8 cellular contexts compared by ENCODE assay signal in the genomic region with DNA sequence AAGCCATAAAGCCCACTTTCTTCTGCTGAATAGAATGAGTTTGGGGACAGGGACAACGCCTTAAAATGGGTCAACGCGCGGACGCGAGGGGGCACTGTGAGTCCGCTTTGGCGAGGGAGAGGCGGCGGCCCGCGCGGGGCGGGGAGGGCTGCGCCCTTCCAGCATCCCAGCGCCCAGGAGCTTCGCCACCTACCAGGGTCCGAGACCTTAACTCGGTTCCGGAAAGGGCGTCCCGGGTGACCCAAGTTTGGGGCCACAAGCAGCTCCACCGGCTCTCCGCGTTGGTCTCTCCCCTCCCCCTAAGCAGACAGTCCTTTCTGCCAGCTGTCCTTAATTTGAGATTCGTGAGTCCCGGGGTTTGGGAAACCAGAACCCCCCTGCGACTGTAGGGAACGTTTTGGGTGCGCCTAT. TPM values are rescaled to one million over a fixed set of nuclear protein-coding genes. Genes with fewer than 3 reads are reported as not detected.
A peak's percentile ranks its signal among the peaks of the same experiment; 100 is the strongest.
DNase-seq lines count a peak whose midpoint lies in the region; ATAC-seq and TF ChIP-seq lines count a peak whose summit lies in the region.

No MANE protein-coding gene starts in this region.

- H3K9me3 ChIP-seq in HUES48 (ENCODE audit: control insufficient read depth, insufficient read depth, low read length) (no peaks in the 10 kb centered on the region), SJSA1 (replicated peaks) (no peaks in the 10 kb centered on the region)

- H3K9ac ChIP-seq in HUES48 (ENCODE audit: low read depth, low read length), result no peak overlapping the region

- no peak overlapping the region for H3K27ac ChIP-seq in HUES48 (ENCODE audit: low read depth, low read length)
- no peak overlapping the region for H3K27ac ChIP-seq in SJSA1
- H3K27ac ChIP-seq in caudate nucleus (ENCODE audit: low read depth, low read length), result no peak overlapping the region

- peaks cover 98% of the 10 kb centered on the region for H3K27me3 ChIP-seq in HUES48 (ENCODE audit: control insufficient read depth, insufficient read depth, low read length)
- no peaks in the 10 kb centered on the region for H3K27me3 ChIP-seq in SJSA1 (replicated peaks)

- H3K4me1 ChIP-seq in HUES48 (ENCODE audit: control insufficient read depth, insufficient read depth, low read length) (peaks cover 25% of the 10 kb centered on the region), SJSA1 (replicated peaks) (peaks cover 28% of the 10 kb centered on the region)

- H3K4me3 ChIP-seq in HUES48 (ENCODE audit: low read depth, low read length), result peak overlapping the region; percentile 72
- H3K4me3 ChIP-seq in SJSA1, result peak overlapping the region; percentile 60

- H3K36me3 ChIP-seq in HUES48 (ENCODE audit: control insufficient read depth, insufficient read depth, low read length), result no peaks in the 10 kb centered on the region
- H3K36me3 ChIP-seq in SJSA1, result 0 out of 2 replicates have a peak, but pooled peaks cover 4% of the 10 kb centered on the region

- peak; percentile 81 for TF ChIP-seq CTCF in AG09319 (IDR thresholded peaks at IDR 0.05; ENCODE audit: low read depth, low read length)

- DNase-seq in AG09319 (ENCODE audit: extremely low read depth, low read depth), result no peak
- DNase-seq in SJSA1 (ENCODE audit: low read depth in 1 of 2, low spot score in 2 of 2), result peak; percentile 80 to 82
- peak in 48 of 61 donors; percentile 8 to 73 (median 43) for DNase-seq in caudate nucleus (lab: John Stamatoyannopoulos, UW)
- peak; percentile 74 for DNase-seq in islet precursor cell
- DNase-seq in stimulated activated CD4-positive, alpha-beta T cell treated with anti-CD3 and anti-CD28 coated beads, Interleukin-12 subunit alpha, Interleukin-12 subunit beta, amount 100 ng/mL, for 4 hours, result peak; percentile 37
- no peak for DNase-seq in effector CD8-positive, alpha-beta T cell (lab: John Stamatoyannopoulos, UW)

- peak; percentile 44 for ATAC-seq in GM18909 (IDR thresholded peaks at IDR 0.05; ENCODE audit: poor library complexity, unreplicated experiment)

RNA-seq across cellular contexts. Expression of a gene that starts 1.8 kb away (rescaled TPM):
- 16.2 and 21.5 TPM in 2 replicates for total RNA-seq in SJSA1 (2014; rRNA removed; shearing (Covaris generic))

Comparison
In these comparisons a context has a peak if more than half of its experiments do, and no peak if none do; other contexts are left out.
1. DNase-seq: peak in SJSA1 (2 of 2), caudate nucleus (48 of 61), islet precursor cell (single experiment) and stimulated activated CD4-positive, alpha-beta T cell treated with anti-CD3 and anti-CD28 coated beads, Interleukin-12 subunit alpha, Interleukin-12 subunit beta, amount 100 ng/mL, for 4 hours (single experiment); none in AG09319 (single experiment) and effector CD8-positive, alpha-beta T cell (single experiment).